Comparison of ENCODE assay signal across 8 cellular contexts in the genomic region with DNA sequence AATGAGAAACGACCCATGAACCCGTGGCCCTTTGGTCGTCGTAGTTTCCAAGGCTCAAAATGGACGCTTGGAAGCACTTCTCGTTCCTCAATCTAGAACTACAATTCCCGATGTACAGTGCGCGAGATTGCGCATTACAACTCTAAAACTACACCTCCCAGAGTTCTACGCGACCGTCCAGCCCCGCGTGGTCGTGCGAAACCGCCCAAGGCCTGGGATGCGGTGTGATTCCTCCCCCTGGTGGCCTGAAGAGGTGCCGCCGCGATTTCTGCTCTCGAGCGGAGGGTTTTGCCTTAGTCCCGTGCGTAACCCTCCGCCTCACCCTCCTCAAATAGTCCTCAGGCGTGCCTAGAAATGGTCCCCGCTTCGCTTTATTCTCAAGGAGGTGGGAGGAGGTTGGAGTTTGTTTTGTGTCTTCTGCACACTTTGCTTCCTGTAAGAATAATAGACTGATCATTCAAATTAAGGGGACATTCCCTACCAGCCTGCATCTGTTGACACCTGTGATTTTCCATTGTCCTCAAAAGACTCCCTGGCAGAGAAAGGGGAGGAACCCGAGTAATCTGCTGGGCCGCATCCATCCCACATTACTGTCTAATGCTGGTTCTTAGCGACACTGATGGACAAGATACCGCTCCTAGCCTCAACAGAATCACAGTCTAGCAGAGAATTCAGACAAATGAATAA. TPM values are rescaled to one million over a fixed set of nuclear protein-coding genes. Genes with fewer than 3 reads are reported as not detected.
DNase-seq lines count a peak whose midpoint lies in the region; ATAC-seq and TF ChIP-seq lines count a peak whose summit lies in the region.

No MANE protein-coding gene starts in this region.

- H3K9me3 ChIP-seq in SU-DHL-6 (ENCODE audit: insufficient read depth, low read length) (no peaks in the 10 kb centered on the region), adipocyte (ENCODE audit: control insufficient read depth, low read length) (no peaks in the 10 kb centered on the region), heart left ventricle (no peaks in the 10 kb centered on the region), upper lobe of left lung (no peaks in the 10 kb centered on the region)

- DNase-seq in GM12865 (ENCODE audit: low read depth) (peak; percentile 100), NCI-H128 (lab: John Stamatoyannopoulos, UW; ENCODE audit: unreplicated experiment) (peak; percentile 100), adipocyte (ENCODE audit: low read depth) (peak; percentile 100), heart left ventricle (peak; percentile 98), pons (ENCODE audit: low spot score) (peak; percentile 100), upper lobe of left lung (peak; percentile 94 to 98)

- H3K27ac ChIP-seq in SU-DHL-6 (ENCODE audit: low read depth, low read length), result no peak overlapping the region
- H3K27ac ChIP-seq in heart left ventricle, result peak overlapping the region; percentile 35 to 93 (median 88)
- peak overlapping the region; percentile 88 to 93 (median 92) for H3K27ac ChIP-seq in upper lobe of left lung

- 0 to 4% (median 2%) methylated on average over 25 to 34 of the region's 34 CpGs for WGBS in heart left ventricle, 4 donors
- WGBS in upper lobe of left lung, 2 donors, result 2% methylated on average over 34 of the region's 34 CpGs

- H4K20me1 ChIP-seq in SU-DHL-6 (ENCODE audit: low read depth, low read length), result no peaks in the 10 kb centered on the region

- no peaks in the 10 kb centered on the region for H3K79me2 ChIP-seq in SU-DHL-6 (ENCODE audit: insufficient read depth, low read length)

- no peaks in the 10 kb centered on the region for H3K36me3 ChIP-seq in SU-DHL-6 (ENCODE audit: low read length)
- H3K36me3 ChIP-seq in adipocyte (ENCODE audit: control insufficient read depth, insufficient read depth, low read length, severe bottlenecking), result no peaks in the 10 kb centered on the region
- no peaks in the 10 kb centered on the region for H3K36me3 ChIP-seq in heart left ventricle
- H3K36me3 ChIP-seq in upper lobe of left lung, result no peaks in the 10 kb centered on the region

- TF ChIP-seq POLR2A in heart left ventricle (IDR thresholded peaks at IDR 0.05), result no peak
- TF ChIP-seq POLR2A in upper lobe of left lung (IDR thresholded peaks at IDR 0.05), result peak in 1 of 4 donors; percentile 2

- H3K9ac ChIP-seq in SU-DHL-6 (ENCODE audit: low read length) (peak overlapping the region; percentile 72), adipocyte (ENCODE audit: low read length) (peak overlapping the region; percentile 86)

- H3K4me1 ChIP-seq in adipocyte (ENCODE audit: control insufficient read depth, insufficient read depth, low read length) (peaks cover 18% of the 10 kb centered on the region), heart left ventricle (peaks cover 0 to 24% (median 15%) of the 10 kb centered on the region in 12 donors), upper lobe of left lung (peaks cover 15 to 18% (median 16%) of the 10 kb centered on the region in 4 donors)

- H3K4me2 ChIP-seq in SU-DHL-6 (ENCODE audit: low read depth, low read length, poor library complexity, severe bottlenecking), result peak overlapping the region; percentile 83

- intact Hi-C loops in heart left ventricle (cut with DNase I), result loop anchor here (1.0 to 10.0 kb wide), 7 partner anchors 93 to 753 kb away; a partner anchor contains a TSS

- TF ChIP-seq EP300 in upper lobe of left lung (IDR thresholded peaks at IDR 0.05), result peak in 1 of 4 donors; percentile 34

- no peaks in the 10 kb centered on the region for H3K27me3 ChIP-seq in SU-DHL-6 (ENCODE audit: low read length)
- H3K27me3 ChIP-seq in adipocyte (replicated peaks; ENCODE audit: control insufficient read depth, insufficient read depth, low read length), result no peaks in the 10 kb centered on the region
- no peaks in the 10 kb centered on the region for H3K27me3 ChIP-seq in heart left ventricle
- H3K27me3 ChIP-seq in upper lobe of left lung, result no peaks in the 10 kb centered on the region

- H3K9me2 ChIP-seq in SU-DHL-6 (replicated peaks; ENCODE audit: insufficient read depth, low read length), result no peaks in the 10 kb centered on the region

- no peaks in the 10 kb centered on the region for H3F3A ChIP-seq in SU-DHL-6 (ENCODE audit: insufficient read depth)

- H2AFZ ChIP-seq in SU-DHL-6 (ENCODE audit: low read depth, low read length, severe bottlenecking), result peak overlapping the region; percentile 98

- peak; percentile 97 for ATAC-seq in HG02759 (IDR thresholded peaks at IDR 0.05; ENCODE audit: unreplicated experiment)
- peak; percentile 99 to 100 (median 100) for ATAC-seq in heart left ventricle
- ATAC-seq in upper lobe of left lung (ENCODE audit: low FRiP score in 2 of 2), result peak; percentile 99 to 100

- H3K4me3 ChIP-seq in GM12865 (ENCODE audit: low read depth, low read length) (peak overlapping the region; percentile 81), SU-DHL-6 (ENCODE audit: insufficient read depth, low read length, poor library complexity, severe bottlenecking) (peak overlapping the region; percentile 74), adipocyte (ENCODE audit: low read length) (peak overlapping the region; percentile 82), heart left ventricle (peak overlapping the region; percentile 40 to 85 (median 71)), upper lobe of left lung (peak overlapping the region; percentile 66 to 75 (median 70))

- TF ChIP-seq CTCF in GM12865 (IDR thresholded peaks at IDR 0.05; ENCODE audit: insufficient read depth, low read depth, low read length, missing control alignments) (peak; percentile 99), SU-DHL-6 (IDR thresholded peaks at IDR 0.05; ENCODE audit: insufficient read depth, low read length, poor library complexity, severe bottlenecking) (peak; percentile 78), heart left ventricle (IDR thresholded peaks at IDR 0.05) (peak; percentile 95 to 99 (median 98)), upper lobe of left lung (IDR thresholded peaks at IDR 0.05) (peak; percentile 91 to 99 (median 99))

RNA-seq across cellular contexts. Expression of a gene that starts 0.4 kb away (rescaled TPM):
- total RNA-seq in heart left ventricle, result 10 to 100 TPM in 4 of 9 donors, 1 to 10 TPM in 5; 5.8 to 18.6 (median 9.7) TPM
- polyA plus RNA-seq in heart left ventricle, result 1 to 10 TPM; 5.9 to 7.6 TPM
- 10 to 100 TPM; 12.6 to 20.1 (median 15.1) TPM for total RNA-seq in upper lobe of left lung

RNA-seq across cellular contexts. Expression of a gene that starts 23.4 kb away (rescaled TPM):
- total RNA-seq in heart left ventricle, result 10 to 100 TPM in 2 of 9 donors, 1 to 10 TPM in 7; 1.8 to 17.5 (median 4.1) TPM
- 1 to 10 TPM; 1.2 to 5.7 TPM for polyA plus RNA-seq in heart left ventricle
- total RNA-seq in upper lobe of left lung, result under 1 TPM in 3 of 6 donors, not detected in 3; under 0.01 to 0.24 (median 0.20) TPM

RNA-seq across cellular contexts. Expression of a gene that starts 47.7 kb away (rescaled TPM):
- total RNA-seq in heart left ventricle (10 to 100 TPM in 4 of 9 donors, 1 to 10 TPM in 5; 2.9 to 18.0 (median 6.5) TPM), upper lobe of left lung (under 1 TPM in 3 of 6 donors, not detected in 3; 0.09 to 0.27 (median 0.15) TPM)
- 1 to 10 TPM; 3.4 to 3.7 TPM for polyA plus RNA-seq in heart left ventricle
